ENCODE assay signal across 21 cellular contexts in the genomic region with DNA sequence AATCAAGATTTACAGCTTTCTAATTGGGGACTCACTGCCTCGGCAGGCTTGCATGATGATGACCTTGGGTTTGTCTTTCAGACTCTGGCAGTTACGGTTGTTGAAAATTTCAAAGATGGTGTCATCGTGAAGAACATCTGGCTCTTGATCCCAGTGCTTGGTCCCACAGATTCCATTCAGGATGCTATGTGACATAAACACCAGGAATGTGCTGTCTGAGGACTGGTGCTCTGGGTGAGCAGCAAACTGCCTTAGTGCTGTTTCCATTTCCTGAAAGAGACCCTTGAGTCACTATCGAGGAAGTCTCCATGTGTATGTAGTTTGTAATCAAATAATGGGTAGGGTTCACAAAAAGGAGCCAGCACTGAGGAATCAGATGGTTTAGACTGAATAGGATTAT. TPM values are rescaled to one million over a fixed set of nuclear protein-coding genes. Genes with fewer than 3 reads are reported as not detected.
"Had no signal": no experiment of that assay in that cellular context is flagged by ENCODE, and none has a peak within 500 bp of the region (broad histone marks: within the 10 kb centered on the region; RNA-seq: fewer than 3 reads in every experiment).

No MANE protein-coding gene starts in this region.

- H3K27ac ChIP-seq: psoas muscle, sigmoid colon, upper lobe of right lung had no signal

- H3K4me3 ChIP-seq: psoas muscle, sigmoid colon, upper lobe of right lung had no signal

- DNase-seq: activated CD4-positive, alpha-beta T cell treated with anti-CD3 and anti-CD28 coated beads, Interleukin-2, amount 10 ng/mL, durations not matched to agents 7 days and 5 days; activated CD4-positive, CD25-positive, alpha-beta regulatory T cell; activated CD8-positive, alpha-beta memory T cell treated with anti-CD3 and anti-CD28 coated beads for 24 hours; activated naive CD4-positive, alpha-beta T cell treated with anti-CD3 and anti-CD28 coated beads, Interleukin-2, amount 10 ng/mL, durations not matched to agents 7 days and 5 days; central memory CD4-positive, alpha-beta T cell; cortex of kidney; effector memory CD8-positive, alpha-beta T cell; foreskin melanocyte; head of caudate nucleus; kidney; nephron progenitor cell; psoas muscle; sigmoid colon; stimulated activated CD4-positive, alpha-beta T cell treated with anti-CD3 and anti-CD28 coated beads, Interleukin-4, amount 100 ng/mL, for 1 hour; stimulated activated CD8-positive, alpha-beta memory T cell treated with anti-CD3 and anti-CD28 coated beads, Interleukin-4, amount 100 ng/mL, for 48 hours; stimulated activated naive CD8-positive, alpha-beta T cell treated with anti-CD3 and anti-CD28 coated beads, Interleukin-15, Interleukin-2, amounts not matched to agents 100 U/mL and 50 U/mL, for 24 hours; T-helper 17 cell; upper lobe of right lung had no signal

- H3K9me3 Mint-ChIP-seq: effector memory CD8-positive, alpha-beta T cell; nephron progenitor cell had no signal

- ATAC-seq: effector memory CD8-positive, alpha-beta T cell; psoas muscle; stimulated activated naive CD8-positive, alpha-beta T cell treated with anti-CD3 and anti-CD28 coated beads, Interleukin-15, Interleukin-2, amounts not matched to agents 100 U/mL and 50 U/mL, for 24 hours; T-helper 17 cell; upper lobe of right lung had no signal

- H3K27me3 ChIP-seq: sigmoid colon, upper lobe of right lung had no signal

- H3K4me3 Mint-ChIP-seq: activated CD4-positive, alpha-beta T cell treated with anti-CD3 and anti-CD28 coated beads, Interleukin-2, amount 10 ng/mL, durations not matched to agents 7 days and 5 days; activated naive CD4-positive, alpha-beta T cell treated with anti-CD3 and anti-CD28 coated beads, Interleukin-2, amount 10 ng/mL, durations not matched to agents 7 days and 5 days; effector memory CD8-positive, alpha-beta T cell; nephron progenitor cell; T-helper 17 cell had no signal

- H3K27me3 Mint-ChIP-seq: activated naive CD4-positive, alpha-beta T cell treated with anti-CD3 and anti-CD28 coated beads, Interleukin-2, amount 10 ng/mL, durations not matched to agents 7 days and 5 days; effector memory CD8-positive, alpha-beta T cell; T-helper 17 cell had no signal

- H3K4me1 ChIP-seq: psoas muscle, upper lobe of right lung had no signal

- FAIRE-seq: kidney, TTC549 had no signal

- H3K9me3 ChIP-seq: psoas muscle, sigmoid colon, upper lobe of right lung had no signal

- H3K4me1 Mint-ChIP-seq: activated CD4-positive, alpha-beta T cell treated with anti-CD3 and anti-CD28 coated beads, Interleukin-2, amount 10 ng/mL, durations not matched to agents 7 days and 5 days; activated naive CD4-positive, alpha-beta T cell treated with anti-CD3 and anti-CD28 coated beads, Interleukin-2, amount 10 ng/mL, durations not matched to agents 7 days and 5 days; nephron progenitor cell; T-helper 17 cell had no signal

- H3K27ac Mint-ChIP-seq: activated CD4-positive, alpha-beta T cell treated with anti-CD3 and anti-CD28 coated beads, Interleukin-2, amount 10 ng/mL, durations not matched to agents 7 days and 5 days; activated naive CD4-positive, alpha-beta T cell treated with anti-CD3 and anti-CD28 coated beads, Interleukin-2, amount 10 ng/mL, durations not matched to agents 7 days and 5 days; effector memory CD8-positive, alpha-beta T cell; nephron progenitor cell; T-helper 17 cell had no signal

- H3K36me3 ChIP-seq: sigmoid colon, upper lobe of right lung had no signal

RNA-seq across cellular contexts. Expression of gene CASP12, which starts 7.1 kb away (rescaled TPM):
- total RNA-seq: activated CD4-positive, alpha-beta T cell treated with anti-CD3 and anti-CD28 coated beads, Interleukin-2, amount 10 ng/mL, durations not matched to agents 7 days and 5 days; epithelial cell of proximal tubule; psoas muscle; T-helper 17 cell; temporal lobe had no signal
